ENCODE assay signal across 14 cellular contexts in the genomic region with DNA sequence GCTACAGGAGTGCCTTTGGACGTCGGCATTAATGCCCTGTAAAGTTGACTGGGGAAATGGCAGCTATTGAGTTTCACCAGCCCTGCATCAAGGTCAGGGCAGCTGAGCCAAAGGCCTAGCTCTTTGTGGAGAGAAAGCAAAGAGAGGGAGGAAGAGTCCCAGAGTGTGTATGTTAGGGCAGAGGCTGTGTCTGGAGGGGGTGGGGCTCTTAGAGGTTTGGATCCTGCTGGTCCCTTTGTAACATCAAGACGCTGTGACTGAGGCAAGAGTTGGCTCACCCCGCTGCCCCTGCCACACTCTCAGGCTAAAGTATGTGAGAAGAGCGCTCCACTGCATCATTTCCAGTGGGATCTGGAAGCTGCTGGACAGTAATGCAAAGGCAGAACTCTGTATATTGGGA. TPM values are rescaled to one million over a fixed set of nuclear protein-coding genes. Genes with fewer than 3 reads are reported as not detected.
DNase-seq lines count a peak whose midpoint lies in the region; ATAC-seq and TF ChIP-seq lines count a peak whose summit lies in the region.
"Had no signal": no experiment of that assay in that cellular context is flagged by ENCODE, and none has a peak within 500 bp of the region (broad histone marks: within the 10 kb centered on the region; RNA-seq: fewer than 3 reads in every experiment).

No MANE protein-coding gene starts in this region.

- H3K36me3 Mint-ChIP-seq in GM23338 (ENCODE audit: low read depth) (no peaks in the 10 kb centered on the region), nephron progenitor cell (ENCODE audit: low read depth) (no peaks in the 10 kb centered on the region)
- H3K36me3 Mint-ChIP-seq in activated CD4-positive, alpha-beta T cell treated with anti-CD3 and anti-CD28 coated beads, Interleukin-2, amount 10 ng/mL, durations not matched to agents 24 days and 14 days (ENCODE audit: low read depth): no peaks in the 10 kb centered on the region

- no peak overlapping the region for H3K4me2 ChIP-seq in GM23338
- no peak overlapping the region for H3K4me2 ChIP-seq in mesenchymal stem cell (ENCODE audit: low read length, poor library complexity, severe bottlenecking)

- DNase-seq in GM23338 (ENCODE audit: low spot score) (no peak), cardiac muscle cell (ENCODE audit: low read depth in 1 of 2, low spot score in 1 of 2) (no peak), nephron progenitor cell (no peak), mesenchymal stem cell (no peak)
- no peak for DNase-seq in activated CD4-positive, CD25-positive, alpha-beta regulatory T cell (lab: John Stamatoyannopoulos, UW)
- no peak for DNase-seq in activated CD4-positive, alpha-beta T cell treated with anti-CD3 and anti-CD28 coated beads, Interleukin-2, amount 10 ng/mL, durations not matched to agents 24 days and 14 days
- DNase-seq: 8988T, DND-41, NCI-H187 treated with DMSO at 0.1 percent for 48 hours, NCI-H526 treated with DMSO at 0.1 percent for 48 hours had no signal

- H2BK5ac ChIP-seq in mesenchymal stem cell (ENCODE audit: low read depth, low read length, poor library complexity, severe bottlenecking): no peak overlapping the region

- H3K4me3 ChIP-seq in GM23338: no peak overlapping the region
- no peak overlapping the region for H3K4me3 ChIP-seq in cardiac muscle cell
- no peak overlapping the region for H3K4me3 ChIP-seq in stomach smooth muscle (ENCODE audit: low read length in 2 of 2)
- H3K4me3 ChIP-seq in mesenchymal stem cell (ENCODE audit: insufficient read depth in 1 of 2, low read depth in 1 of 2, low read length in 2 of 2): no peak overlapping the region
- H3K4me3 ChIP-seq: K562 had no signal

- H3K36me3 ChIP-seq in GM23338 (ENCODE audit: insufficient read depth) (no peaks in the 10 kb centered on the region), cardiac muscle cell (peaks cover 9% of the 10 kb centered on the region), stomach smooth muscle (ENCODE audit: control insufficient read depth in 2 of 2, insufficient read depth in 2 of 2, low read length in 2 of 2) (peaks cover 0 to 16% of the 10 kb centered on the region in 2 donors), mesenchymal stem cell (ENCODE audit: control insufficient read depth in 1 of 2, insufficient read depth in 2 of 2, low read depth in 1 of 2, low read length in 2 of 2) (no peaks in the 10 kb centered on the region)

- ATAC-seq in GM23338 (peak; percentile 65), HG02798 (IDR thresholded peaks at IDR 0.05; ENCODE audit: poor library complexity, unreplicated experiment) (no peak)
- ATAC-seq: HCT116, K562 had no signal

- no peak overlapping the region for H2AK5ac ChIP-seq in mesenchymal stem cell (ENCODE audit: low read length, severe bottlenecking)

- H3K9me2 ChIP-seq in GM23338 (ENCODE audit: insufficient read depth): no peaks in the 10 kb centered on the region

- no peaks in the 10 kb centered on the region for H3K79me2 ChIP-seq in GM23338 (replicated peaks; ENCODE audit: insufficient read depth)

- H3K27ac ChIP-seq in GM23338 (ENCODE audit: low read depth) (no peak overlapping the region), cardiac muscle cell (peak overlapping the region; percentile 81), stomach smooth muscle (ENCODE audit: low read length) (peak overlapping the region; percentile 18), mesenchymal stem cell (ENCODE audit: low read length, poor library complexity, severe bottlenecking) (no peak overlapping the region)

- no peaks in the 10 kb centered on the region for H3F3A ChIP-seq in GM23338 (replicated peaks; ENCODE audit: low read depth)

- H3K27me3 Mint-ChIP-seq in GM23338 (ENCODE audit: insufficient read depth, low read depth, poor library complexity) (peaks cover 3% of the 10 kb centered on the region), nephron progenitor cell (ENCODE audit: low read depth, poor library complexity) (peaks cover 26% of the 10 kb centered on the region)
- peaks cover 11% of the 10 kb centered on the region for H3K27me3 Mint-ChIP-seq in activated CD4-positive, alpha-beta T cell treated with anti-CD3 and anti-CD28 coated beads, Interleukin-2, amount 10 ng/mL, durations not matched to agents 24 days and 14 days

- H3K9me3 ChIP-seq in cardiac muscle cell (ENCODE audit: low read depth) (no peaks in the 10 kb centered on the region), stomach smooth muscle (ENCODE audit: control insufficient read depth in 2 of 2, low read length in 2 of 2) (peaks cover 0 to 5% of the 10 kb centered on the region in 2 donors), mesenchymal stem cell (ENCODE audit: control insufficient read depth, low read length) (peaks cover 13% of the 10 kb centered on the region)

- H3K27me3 ChIP-seq in GM23338 (ENCODE audit: insufficient read depth) (no peaks in the 10 kb centered on the region), cardiac muscle cell (no peaks in the 10 kb centered on the region), stomach smooth muscle (ENCODE audit: control insufficient read depth in 1 of 2, insufficient read depth in 2 of 2, low read length in 2 of 2) (no peaks in the 10 kb centered on the region), mesenchymal stem cell (ENCODE audit: control insufficient read depth in 1 of 2, insufficient read depth in 1 of 2, low read length in 2 of 2) (peaks cover 3 to 14% of the 10 kb centered on the region in 2 experiments)

- no peak overlapping the region for H2BK15ac ChIP-seq in mesenchymal stem cell (ENCODE audit: low read depth, poor library complexity, severe bottlenecking)

- H2AFZ ChIP-seq in GM23338 (0 out of 2 replicates have a peak overlapping the region, but pooled peaks have one; percentile 7), mesenchymal stem cell (ENCODE audit: low read depth, low read length) (no peak overlapping the region)

- no peak overlapping the region for H4K91ac ChIP-seq in mesenchymal stem cell (ENCODE audit: low read length)

- H3K79me1 ChIP-seq in mesenchymal stem cell (replicated peaks; ENCODE audit: low read length, poor library complexity, severe bottlenecking): no peaks in the 10 kb centered on the region

- H3K27ac Mint-ChIP-seq in GM23338 (no peak overlapping the region), nephron progenitor cell (peak overlapping the region; percentile 19)
- H3K27ac Mint-ChIP-seq in activated CD4-positive, alpha-beta T cell treated with anti-CD3 and anti-CD28 coated beads, Interleukin-2, amount 10 ng/mL, durations not matched to agents 24 days and 14 days: no peak overlapping the region

- no peak overlapping the region for H3K18ac ChIP-seq in mesenchymal stem cell (ENCODE audit: low read depth in 1 of 2, low read length in 2 of 2)

- H3K4me1 Mint-ChIP-seq in GM23338 (peaks cover 2% of the 10 kb centered on the region; the same call in 1 of the 3 replicates), nephron progenitor cell (peaks cover 33% of the 10 kb centered on the region)
- no peaks in the 10 kb centered on the region for H3K4me1 Mint-ChIP-seq in activated CD4-positive, alpha-beta T cell treated with anti-CD3 and anti-CD28 coated beads, Interleukin-2, amount 10 ng/mL, durations not matched to agents 24 days and 14 days

- no peak overlapping the region for H2BK12ac ChIP-seq in mesenchymal stem cell (ENCODE audit: low read length in 2 of 2)

- WGBS in mesenchymal stem cell: 83% methylated on average over 5 of the region's 5 CpGs

- H3K14ac ChIP-seq in mesenchymal stem cell (ENCODE audit: low read length in 2 of 2): no peak overlapping the region

- TF ChIP-seq CTCF in GM23338 (conservative IDR thresholded peaks at IDR 0.05; ENCODE audit: low read depth in 2 of 2) (no peak), cardiac muscle cell (IDR thresholded peaks at IDR 0.05; ENCODE audit: low read depth, low read length) (no peak), nephron progenitor cell (IDR thresholded peaks at IDR 0.05) (no peak)

- H3K9ac ChIP-seq in stomach smooth muscle (ENCODE audit: low read length in 2 of 2) (no peak overlapping the region), mesenchymal stem cell (ENCODE audit: low read length) (no peak overlapping the region)

- no peak overlapping the region for H4K8ac ChIP-seq in mesenchymal stem cell (ENCODE audit: low read length)

- H3K23ac ChIP-seq in mesenchymal stem cell (ENCODE audit: low read length in 2 of 2): no peak overlapping the region

- no peak overlapping the region for H2BK120ac ChIP-seq in mesenchymal stem cell (ENCODE audit: low read depth, low read length)

- no peak overlapping the region for H3K4me3 Mint-ChIP-seq in GM23338
- H3K4me3 Mint-ChIP-seq in nephron progenitor cell: no peak overlapping the region
- no peak overlapping the region for H3K4me3 Mint-ChIP-seq in activated CD4-positive, alpha-beta T cell treated with anti-CD3 and anti-CD28 coated beads, Interleukin-2, amount 10 ng/mL, durations not matched to agents 24 days and 14 days

- H4K20me1 ChIP-seq in GM23338 (replicated peaks; ENCODE audit: insufficient read depth): no peaks in the 10 kb centered on the region

- H3K4ac ChIP-seq in mesenchymal stem cell (ENCODE audit: low read depth in 1 of 2, low read length in 2 of 2): no peak overlapping the region

- H3K4me1 ChIP-seq in GM23338 (ENCODE audit: insufficient read depth) (no peaks in the 10 kb centered on the region), cardiac muscle cell (ENCODE audit: low read depth) (peaks cover 15% of the 10 kb centered on the region), stomach smooth muscle (ENCODE audit: control insufficient read depth, insufficient read depth, low read length) (peaks cover 38% of the 10 kb centered on the region), mesenchymal stem cell (ENCODE audit: control insufficient read depth, insufficient read depth, low read depth, low read length) (no peaks in the 10 kb centered on the region)

- intact Hi-C loops in activated CD4-positive, alpha-beta T cell treated with anti-CD3 and anti-CD28 coated beads, Interleukin-2, amount 10 ng/mL, durations not matched to agents 24 days and 14 days (cut with micrococcal nuclease): no loop called here

- H3K9me3 Mint-ChIP-seq in GM23338: no peaks in the 10 kb centered on the region
- H3K9me3 Mint-ChIP-seq in nephron progenitor cell: no peaks in the 10 kb centered on the region
- H3K9me3 Mint-ChIP-seq in activated CD4-positive, alpha-beta T cell treated with anti-CD3 and anti-CD28 coated beads, Interleukin-2, amount 10 ng/mL, durations not matched to agents 24 days and 14 days: no peaks in the 10 kb centered on the region

TF ChIP-seq in GM23338, 12 proteins besides CTCF, POLR2A, EP300 and RAD21 (continues in another document):
- TF ChIP-seq EZH2phosphoT487 (IDR thresholded peaks at IDR 0.05; ENCODE audit: unreplicated experiment): no peak
- no peak for TF ChIP-seq POLR2AphosphoS5 (IDR thresholded peaks at IDR 0.05; ENCODE audit: low read depth)
- no peak for TF ChIP-seq ZNF114 (CRISPR knock-in tag; IDR thresholded peaks at IDR 0.05)

RNA-seq across cellular contexts. Expression of a gene that starts 34.3 kb away (rescaled TPM):
- 0.43 and 0.69 TPM in 2 replicates for total RNA-seq in GM23338 (2014; rRNA removed; shearing (Covaris generic))
- polyA plus RNA-seq in GM23338 (2016; fragmentation: Nextera tagmentation; extraction: Ambion mirVana) (4.1 and 4.5 TPM in 2 replicates), cardiac muscle cell (168 and 219 TPM in 2 replicates)
- total RNA-seq in cardiac muscle cell: 61.4 and 75.7 TPM in 2 replicates
- polyA plus RNA-seq in mesenchymal stem cell (2013, experiment 1 of 2): 0.72 TPM
- polyA plus RNA-seq in mesenchymal stem cell (2013, experiment 2 of 2): 0.68 TPM
- 0.71 and 0.91 TPM in 2 replicates for total RNA-seq in activated CD4-positive, alpha-beta T cell treated with anti-CD3 and anti-CD28 coated beads, Interleukin-2, amount 10 ng/mL, durations not matched to agents 24 days and 14 days

Comparison
In these comparisons a context has a peak if more than half of its experiments do, and no peak if none do; other contexts are left out.
1. H3K27ac ChIP-seq: peak in cardiac muscle cell (single experiment) and stomach smooth muscle (single experiment); none in GM23338 (single experiment) and mesenchymal stem cell (single experiment).
2. RNA of a gene that starts 34.3 kb away (total RNA-seq): 61.4 to 75.7 TPM in cardiac muscle cell; 0.71 to 0.91 TPM in activated CD4-positive, alpha-beta T cell treated with anti-CD3 and anti-CD28 coated beads, Interleukin-2, amount 10 ng/mL, durations not matched to agents 24 days and 14 days and 0.43 to 0.69 TPM in GM23338; every median in the first group is over 10 times any median in the second.